ENCODE assay signal across 1 cellular context in genomic region chr15:73930371-73930770, GRCh38.
A peak's percentile ranks its signal among the peaks of the same experiment; 100 is the strongest.
TF ChIP-seq lines count a peak whose summit lies in the region.

No MANE protein-coding gene starts in this region.

TF ChIP-seq in IMR-90, 13 proteins besides CTCF, POLR2A, EP300 and RAD21:
- TF ChIP-seq USF2 (IDR thresholded peaks at IDR 0.05; ENCODE audit: low read depth, low read length): 0 out of 2 replicates have a peak, but pooled peaks have one; percentile 34
- peak; percentile 94 for TF ChIP-seq MXI1 (IDR thresholded peaks at IDR 0.05; ENCODE audit: borderline replicate concordance, low read depth, low read length)
- no peak for TF ChIP-seq CEBPB (IDR thresholded peaks at IDR 0.05; ENCODE audit: low read depth, low read length)
- no peak for TF ChIP-seq MAFK (IDR thresholded peaks at IDR 0.05; ENCODE audit: low read depth, low read length)
- no peak for TF ChIP-seq RFX5 (IDR thresholded peaks at IDR 0.05; ENCODE audit: low read depth, low read length)
- no peak for TF ChIP-seq CHD1 (IDR thresholded peaks at IDR 0.05; ENCODE audit: low read depth, low read length)
- TF ChIP-seq SMC3 (IDR thresholded peaks at IDR 0.05; ENCODE audit: low read depth, low read length): no peak
- TF ChIP-seq NFE2L2 (IDR thresholded peaks at IDR 0.05; ENCODE audit: low read depth, low read length): no peak
- TF ChIP-seq MAZ (IDR thresholded peaks at IDR 0.05; ENCODE audit: borderline replicate concordance, low read depth, low read length): peak; percentile 29; the same call in 1 of the 2 replicates
- TF ChIP-seq BHLHE40 (IDR thresholded peaks at IDR 0.05; ENCODE audit: low read depth, low read length): peak; percentile 79
TF ChIP-seq in IMR-90: peak in this region for 4.
